In the genomic region with DNA sequence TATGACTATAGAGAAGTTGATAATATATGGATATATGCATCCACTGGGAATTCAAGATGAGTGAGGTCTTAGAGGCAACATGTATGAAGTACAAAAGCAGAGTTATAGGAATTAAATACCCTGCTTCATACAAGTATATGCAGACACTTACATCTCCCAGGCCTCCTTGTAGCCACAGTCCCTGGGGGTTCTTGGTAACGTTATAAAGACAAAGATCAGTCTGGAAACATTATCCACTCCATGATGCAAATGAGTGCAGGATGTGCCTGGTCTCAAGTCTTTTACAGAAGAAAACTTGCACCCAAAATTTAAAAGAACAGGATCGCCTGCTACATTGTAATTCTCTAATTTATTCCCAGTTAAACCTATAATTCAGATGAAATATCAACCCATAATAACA, we compare ENCODE assay signal across 20 cellular contexts.
DNase-seq lines count a peak whose midpoint lies in the region; ATAC-seq and TF ChIP-seq lines count a peak whose summit lies in the region.
"Had no signal": no experiment of that assay in that cellular context is flagged by ENCODE, and none has a peak within 500 bp of the region (broad histone marks: within the 10 kb centered on the region; RNA-seq: fewer than 3 reads in every experiment).

No MANE protein-coding gene starts in this region.

- POLR2A ChIA-PET in A673 (lab: Charles Lee; ENCODE audit: low non-redundant PET): no interaction called here

- H2AFZ ChIP-seq in Karpas-422 (ENCODE audit: low read length): no peak overlapping the region

- no peak overlapping the region for H3K4me2 ChIP-seq in Karpas-422 (ENCODE audit: low read depth, low read length, poor library complexity, severe bottlenecking)

- H4K20me1 ChIP-seq in Karpas-422 (ENCODE audit: insufficient read depth, low read depth, low read length): no peaks in the 10 kb centered on the region

- CTCF ChIA-PET in A673 (lab: Charles Lee): no interaction called here

- H3K27ac ChIP-seq in A673 (ENCODE audit: low read depth, low read length, poor library complexity, severe bottlenecking) (no peak overlapping the region), Karpas-422 (ENCODE audit: low read length) (no peak overlapping the region)
- H3K27ac ChIP-seq: C4-2B had no signal

- no peaks in the 10 kb centered on the region for H3K79me2 ChIP-seq in Karpas-422 (ENCODE audit: low read length)

- no peak for TF ChIP-seq CTCF in A673 (conservative IDR thresholded peaks at IDR 0.05; ENCODE audit: low read depth, low read length)

- H3K27me3 ChIP-seq in A673 (replicated peaks; ENCODE audit: insufficient read depth, low read depth, low read length, poor library complexity) (no peaks in the 10 kb centered on the region), Karpas-422 (ENCODE audit: low read length) (no peaks in the 10 kb centered on the region)
- H3K27me3 ChIP-seq: BE2C had no signal

- no peak overlapping the region for H3K9ac ChIP-seq in Karpas-422 (ENCODE audit: low read length)

- no peaks in the 10 kb centered on the region for H3K9me2 ChIP-seq in Karpas-422 (replicated peaks; ENCODE audit: insufficient read depth, low read length)

- no peak for TF ChIP-seq POLR2A in GM18505 (IDR thresholded peaks at IDR 0.05; ENCODE audit: borderline replicate concordance, extremely low read depth, insufficient read depth, insufficient read length)

- BruUV-seq in A673 (replicated peaks; lab: Mats Ljungman, UMichigan): no TSS peak

- ATAC-seq in GM19023 (IDR thresholded peaks at IDR 0.05; ENCODE audit: unreplicated experiment) (no peak), GM18505 (IDR thresholded peaks at IDR 0.05; ENCODE audit: unreplicated experiment) (no peak)
- ATAC-seq: HCT116, K562 had no signal

- H3K36me3 ChIP-seq in A673 (ENCODE audit: insufficient read depth, low read length, poor library complexity, severe bottlenecking): no peaks in the 10 kb centered on the region
- H3K36me3 ChIP-seq in Karpas-422 (ENCODE audit: insufficient read depth, low read length): no peaks in the 10 kb centered on the region
- H3K36me3 ChIP-seq: BE2C had no signal

- H3K9me3 ChIP-seq in A673 (ENCODE audit: low read depth, low read length, poor library complexity, severe bottlenecking) (no peaks in the 10 kb centered on the region), Karpas-422 (ENCODE audit: low read length) (no peaks in the 10 kb centered on the region)
- H3K9me3 ChIP-seq: BE2C, Caco-2 had no signal

- H3K4me3 ChIP-seq in A673 (ENCODE audit: low read depth, low read length, poor library complexity, severe bottlenecking) (no peak overlapping the region), Karpas-422 (ENCODE audit: low read length) (no peak overlapping the region)
- H3K4me3 ChIP-seq: K562 had no signal

- H3K4me1 ChIP-seq in A673 (ENCODE audit: insufficient read depth, low read length, poor library complexity, severe bottlenecking) (peaks cover 12% of the 10 kb centered on the region), Karpas-422 (ENCODE audit: low read length) (no peaks in the 10 kb centered on the region)
- H3K4me1 ChIP-seq: BE2C, Caco-2 had no signal

- DNase-seq in A673 (ENCODE audit: low spot score) (peak; percentile 48), NCI-H1436 treated with DMSO at 0.1 percent for 48 hours (lab: John Stamatoyannopoulos, UW) (peak; percentile 25), SK-N-DZ (ENCODE audit: low spot score) (peak; percentile 57), Karpas-422 (no peak)
- DNase-seq in activated T-cell treated with anti-CD3 and anti-CD28 coated beads, Interleukin-2, amount 50 U/mL, for 1 hour: no peak
- DNase-seq: 8988T; ACHN; BE2C; Caco-2; CD4-positive, alpha-beta T cell; GDM1; GOT3; H7; HFFc6; IMR-90 had no signal

- intact Hi-C loops in A673 (cut with micrococcal nuclease; ENCODE audit: unreplicated experiment): no loop called here

Comparison
In these comparisons a context has a peak if more than half of its experiments do, and no peak if none do; other contexts are left out.
1. DNase-seq: peak in A673 (single experiment), NCI-H1436 treated with DMSO at 0.1 percent for 48 hours (single experiment) and SK-N-DZ (single experiment); none in activated T-cell treated with anti-CD3 and anti-CD28 coated beads, Interleukin-2, amount 50 U/mL, for 1 hour (single experiment) and Karpas-422 (single experiment).